ENCODE assay signal across 8 cellular contexts in the genomic region with DNA sequence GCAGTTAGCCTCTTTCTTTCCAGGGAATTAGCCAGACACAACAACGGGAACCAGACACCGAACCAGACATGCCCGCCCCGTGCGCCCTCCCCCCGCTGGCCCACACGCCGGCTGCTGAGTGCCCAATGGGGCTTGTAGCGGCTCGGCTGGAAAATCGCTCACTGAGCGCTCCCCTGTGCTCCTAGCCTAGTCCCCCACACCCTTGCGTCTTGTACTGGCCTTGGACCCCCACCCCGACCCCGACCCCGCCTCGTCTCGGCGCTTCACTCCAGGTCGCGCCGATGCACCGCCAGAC. TPM values are rescaled to one million over a fixed set of nuclear protein-coding genes. Genes with fewer than 3 reads are reported as not detected.
DNase-seq lines count a peak whose midpoint lies in the region; ATAC-seq and TF ChIP-seq lines count a peak whose summit lies in the region.

No MANE protein-coding gene starts in this region.

- peak; percentile 22 for DNase-seq in NCI-H1436 (lab: John Stamatoyannopoulos, UW)
- DNase-seq in NCI-H1436 treated with DMSO at 0.1 percent for 48 hours (lab: John Stamatoyannopoulos, UW), result no peak
- no peak for DNase-seq in Panc1 (ENCODE audit: low read depth, low spot score)
- no peak for DNase-seq in epithelial cell of esophagus (ENCODE audit: low read depth)
- DNase-seq in ureter (ENCODE audit: low spot score), result no peak
- DNase-seq in T1000 (lab: John Stamatoyannopoulos, UW), result no peak

- BruUV-seq in Panc1 (replicated peaks; lab: Mats Ljungman, UMichigan), result no TSS peak

- no peak overlapping the region for H3K9ac ChIP-seq in skeletal muscle satellite cell (ENCODE audit: low read depth, low read length)

- intact Hi-C loops in Panc1 (cut with micrococcal nuclease; ENCODE audit: unreplicated experiment), result loop anchor here (5.0 to 10.0 kb wide), 3 partner anchors 103 to 581 kb away; partner anchors contain the start of gene SP5

- H3K27ac ChIP-seq in Panc1 (ENCODE audit: low read length), result peak overlapping the region; percentile 81

- POLR2A ChIA-PET in Panc1 (lab: Charles Lee), result no interaction called here

- H3K4me1 ChIP-seq in Panc1 (ENCODE audit: control insufficient read depth, insufficient read depth, low read length) (peaks cover 9% of the 10 kb centered on the region), skeletal muscle satellite cell (ENCODE audit: control insufficient read depth, insufficient read depth, low read length) (peaks cover 42% of the 10 kb centered on the region)

- CTCF ChIA-PET in Panc1 (lab: Charles Lee), result no interaction called here

- ATAC-seq in Panc1, result peak; percentile 35
- no peak for ATAC-seq in activated CD4-positive, CD25-positive, alpha-beta regulatory T cell treated with anti-CD3 and anti-CD28 coated beads, Interleukin-2, amount 50 U/mL, for 24 hours

- H3K27me3 ChIP-seq in Panc1 (ENCODE audit: control insufficient read depth, insufficient read depth, low read length), result no peaks in the 10 kb centered on the region; the same call in none of the 2 replicates
- peaks cover 95% of the 10 kb centered on the region for H3K27me3 ChIP-seq in skeletal muscle satellite cell (ENCODE audit: control insufficient read depth, insufficient read depth, low read length)

- no peak for TF ChIP-seq CTCF in Panc1 (IDR thresholded peaks at IDR 0.05)
- TF ChIP-seq CTCF in epithelial cell of esophagus (IDR thresholded peaks at IDR 0.05; ENCODE audit: insufficient read depth, low read depth, low read length, missing control alignments), result no peak

- H3K9me3 ChIP-seq in Panc1 (ENCODE audit: control insufficient read depth, insufficient read depth, low read depth, low read length) (no peaks in the 10 kb centered on the region), skeletal muscle satellite cell (replicated peaks; ENCODE audit: low read length) (no peaks in the 10 kb centered on the region)

- in situ Hi-C loops in Panc1 (cut with HindIII; ENCODE audit: low pct_unique_long_range_greater_than_20kb, low sequenced_read_pairs), result no loop called here

- H3K36me3 ChIP-seq in Panc1 (ENCODE audit: control insufficient read depth, insufficient read depth, low read length) (no peaks in the 10 kb centered on the region), skeletal muscle satellite cell (ENCODE audit: insufficient read depth, low read length) (no peaks in the 10 kb centered on the region)

- H3K4me3 ChIP-seq in Panc1 (ENCODE audit: low read depth in 2 of 2, low read length in 2 of 2) (peak overlapping the region; percentile 68 to 92), epithelial cell of esophagus (ENCODE audit: low read length) (peak overlapping the region; percentile 38), skeletal muscle satellite cell (ENCODE audit: low read length) (peak overlapping the region; percentile 69)

- H3K4me2 ChIP-seq in skeletal muscle satellite cell (ENCODE audit: low read length), result peak overlapping the region; percentile 96

RNA-seq across cellular contexts. Expression of gene GAD1, which starts 1.3 kb away (rescaled TPM):
- total RNA-seq in Panc1 (2021; ENCODE audit: unreplicated experiment), result 12.5 TPM
- polyA plus RNA-seq in Panc1 (2012; ENCODE audit: insufficient read length), result 10.1 TPM
- total RNA-seq in skeletal muscle satellite cell (2012; rRNA removed), result not detected in 2 replicates
- 0.57 TPM for total RNA-seq in ureter

RNA-seq across cellular contexts. Expression of gene ERICH2, which starts 47.8 kb away (rescaled TPM):
- total RNA-seq in Panc1 (2021; ENCODE audit: unreplicated experiment), result 0.74 TPM
- polyA plus RNA-seq in Panc1 (2012; ENCODE audit: insufficient read length), result 1.1 TPM
- not detected in 2 replicates for total RNA-seq in skeletal muscle satellite cell (2012; rRNA removed)
- 1.4 TPM for total RNA-seq in ureter
